ENCODE assay signal across 11 cellular contexts in genomic region chr12:113103756-113104450, GRCh38. TPM values are rescaled to one million over a fixed set of nuclear protein-coding genes. Genes with fewer than 3 reads are reported as not detected.
A peak's percentile ranks its signal among the peaks of the same experiment; 100 is the strongest.
DNase-seq lines count a peak whose midpoint lies in the region; ATAC-seq and TF ChIP-seq lines count a peak whose summit lies in the region.
"Had no signal": no experiment of that assay in that cellular context is flagged by ENCODE, and none has a peak within 500 bp of the region (broad histone marks: within the 10 kb centered on the region; RNA-seq: fewer than 3 reads in every experiment).

No MANE protein-coding gene starts in this region.

- H2AFZ ChIP-seq in PC-3 (ENCODE audit: low read length) = peak overlapping the region; percentile 54

- H3K36me3 ChIP-seq in BE2C = no peaks in the 10 kb centered on the region
- no peaks in the 10 kb centered on the region for H3K36me3 ChIP-seq in PC-3 (ENCODE audit: low read depth, low read length)
- H3K36me3 ChIP-seq in naive thymus-derived CD4-positive, alpha-beta T cell (ENCODE audit: control insufficient read depth in 2 of 3, insufficient read depth in 3 of 3, low read length in 3 of 3) = no peaks in the 10 kb centered on the region

- no peaks in the 10 kb centered on the region for H3K27me3 ChIP-seq in BE2C
- H3K27me3 ChIP-seq in PC-3 (ENCODE audit: low read length) = no peaks in the 10 kb centered on the region
- H3K27me3 ChIP-seq in naive thymus-derived CD4-positive, alpha-beta T cell (ENCODE audit: control insufficient read depth in 2 of 2, insufficient read depth in 2 of 2, low read length in 2 of 2) = no peaks in the 10 kb centered on the region

- no peaks in the 10 kb centered on the region for H3K9me2 ChIP-seq in PC-3 (replicated peaks; ENCODE audit: low read length)

- H3K9me3 ChIP-seq in BE2C (no peaks in the 10 kb centered on the region), PC-3 (ENCODE audit: low read length) (no peaks in the 10 kb centered on the region)
- H3K9me3 ChIP-seq in naive thymus-derived CD4-positive, alpha-beta T cell (ENCODE audit: control insufficient read depth in 2 of 3, low read length in 3 of 3) = no peaks in the 10 kb centered on the region

- no peaks in the 10 kb centered on the region for H3K9me3 Mint-ChIP-seq in activated naive CD8-positive, alpha-beta T cell (ENCODE audit: low read depth)
- H3K9me3 Mint-ChIP-seq in naive thymus-derived CD4-positive, alpha-beta T cell = peaks cover 0 to 1% (median 0%) of the 10 kb centered on the region in 11 donors
- H3K9me3 Mint-ChIP-seq: nephron had no signal

- H3K27me3 Mint-ChIP-seq in activated naive CD8-positive, alpha-beta T cell = no peaks in the 10 kb centered on the region
- no peaks in the 10 kb centered on the region for H3K27me3 Mint-ChIP-seq in naive thymus-derived CD4-positive, alpha-beta T cell

- no peaks in the 10 kb centered on the region for H3K79me2 ChIP-seq in PC-3 (ENCODE audit: low read length)

- H3F3A ChIP-seq in PC-3 (ENCODE audit: low read length, unreplicated experiment) = no peaks in the 10 kb centered on the region

- no peak overlapping the region for H3K27ac ChIP-seq in PC-3 (ENCODE audit: low read length)
- H3K27ac ChIP-seq in naive thymus-derived CD4-positive, alpha-beta T cell (ENCODE audit: low read depth, low read length) = peak overlapping the region; percentile 10
- H3K27ac ChIP-seq: C4-2B had no signal

- H3K9ac ChIP-seq in PC-3 (ENCODE audit: low read length) = no peak overlapping the region

- H3K4me1 ChIP-seq in BE2C (no peaks in the 10 kb centered on the region), PC-3 (ENCODE audit: insufficient read depth, low read length) (0 out of 2 replicates have a peak, but pooled peaks cover 4% of the 10 kb centered on the region)
- peaks cover 0 to 8% of the 10 kb centered on the region in 2 donors for H3K4me1 ChIP-seq in naive thymus-derived CD4-positive, alpha-beta T cell (ENCODE audit: control insufficient read depth in 2 of 2, insufficient read depth in 2 of 2, low read length in 2 of 2)

- H3K36me3 Mint-ChIP-seq in activated naive CD8-positive, alpha-beta T cell = no peaks in the 10 kb centered on the region
- H3K36me3 Mint-ChIP-seq in naive thymus-derived CD4-positive, alpha-beta T cell = no peaks in the 10 kb centered on the region

- CTCF ChIA-PET in PC-3 (lab: Charles Lee) = interaction anchor here (1.2 kb wide), 1 partner anchor 49 kb away, joined by 4 read pairs; no protein-coding TSS in a partner anchor
- CTCF ChIA-PET in naive thymus-derived CD4-positive, alpha-beta T cell (lab: Charles Lee) = interaction anchor here (0.6 to 0.8 kb wide), 2 partner anchors 36 to 53 kb away, joined by 3 to 5 read pairs; no protein-coding TSS in a partner anchor

- H3K4me3 Mint-ChIP-seq in activated naive CD8-positive, alpha-beta T cell = peak overlapping the region; percentile 72
- H3K4me3 Mint-ChIP-seq in naive thymus-derived CD4-positive, alpha-beta T cell = peak overlapping the region; percentile 74 to 91 (median 86)

- TF ChIP-seq CTCF in BE2C (IDR thresholded peaks at IDR 0.05; ENCODE audit: low read depth, low read length) (no peak), PC-3 (conservative IDR thresholded peaks at IDR 0.05; ENCODE audit: low read depth, low read length) (no peak)

- peak overlapping the region; percentile 78 for H3K4me2 ChIP-seq in PC-3 (ENCODE audit: low read length)

- BruUV-seq in PC-3 (replicated peaks; lab: Mats Ljungman, UMichigan) = no TSS peak

- no peak for DNase-seq in BE2C
- peak; percentile 47 for DNase-seq in PC-3
- DNase-seq in naive thymus-derived CD4-positive, alpha-beta T cell = peak; percentile 46 to 80 (median 76)
- DNase-seq in NCI-H446 (lab: John Stamatoyannopoulos, UW) = no peak
- DNase-seq in OCI-M1 (lab: John Stamatoyannopoulos, UW) = no peak
- no peak for DNase-seq in DMS153 (lab: John Stamatoyannopoulos, UW)

- H4K20me1 ChIP-seq in PC-3 (ENCODE audit: low read length) = no peaks in the 10 kb centered on the region

- intact Hi-C loops in PC-3 (cut with micrococcal nuclease) = no loop called here
- intact Hi-C loops in naive thymus-derived CD4-positive, alpha-beta T cell (cut with micrococcal nuclease) = loop anchor here in 1 of 2 donors (1.0 kb wide), 1 partner anchor 254 kb away; the partner anchor contains the start of gene PLBD2

- peak overlapping the region; percentile 50 for H3K27ac Mint-ChIP-seq in activated naive CD8-positive, alpha-beta T cell
- peak overlapping the region; percentile 18 to 93 (median 87) for H3K27ac Mint-ChIP-seq in naive thymus-derived CD4-positive, alpha-beta T cell
- H3K27ac Mint-ChIP-seq: nephron had no signal

- H3K4me1 Mint-ChIP-seq in activated naive CD8-positive, alpha-beta T cell (ENCODE audit: low read depth) = peaks cover 6% of the 10 kb centered on the region
- peaks cover 7 to 28% (median 12%) of the 10 kb centered on the region in 7 donors for H3K4me1 Mint-ChIP-seq in naive thymus-derived CD4-positive, alpha-beta T cell
- H3K4me1 Mint-ChIP-seq: nephron had no signal

- POLR2A ChIA-PET in PC-3 (lab: Charles Lee; ENCODE audit: unreplicated experiment) = interaction anchor here (0.5 kb wide), 1 partner anchor 78 kb away, joined by 3 read pairs; no protein-coding TSS in a partner anchor
- POLR2A ChIA-PET in naive thymus-derived CD4-positive, alpha-beta T cell (lab: Charles Lee) = interaction anchor here (0.7 to 1.0 kb wide), 2 partner anchors 14 to 61 kb away, joined by 3 to 4 read pairs; no protein-coding TSS in a partner anchor

- H3K4me3 ChIP-seq in BE2C (ENCODE audit: low read depth, low read length) (peak overlapping the region; percentile 27), PC-3 (ENCODE audit: low read length) (peak overlapping the region; percentile 52)
- peak overlapping the region; percentile 65 for H3K4me3 ChIP-seq in naive thymus-derived CD4-positive, alpha-beta T cell (ENCODE audit: low read length)

- ATAC-seq in PC-3 = peak; percentile 72
- ATAC-seq in naive thymus-derived CD4-positive, alpha-beta T cell = peak; percentile 92
- no peak for ATAC-seq in HG03571 (IDR thresholded peaks at IDR 0.05; ENCODE audit: unreplicated experiment)

RNA-seq across cellular contexts. Expression of gene RASAL1, which starts 31.7 kb away (rescaled TPM):
- not detected for polyA plus RNA-seq in BE2C (2012; ENCODE audit: insufficient read depth, insufficient read length, low read depth)
- total RNA-seq in PC-3 (2014; rRNA removed) = 0.66 and 0.69 TPM in 2 replicates
- 1 to 10 TPM in 3 of 5 experiments, under 1 TPM in 2; 0.19 to 1.6 (median 1.1) TPM for total RNA-seq in naive thymus-derived CD4-positive, alpha-beta T cell
- polyA plus RNA-seq in naive thymus-derived CD4-positive, alpha-beta T cell = 1 to 10 TPM; 1.6 to 2.1 TPM

RNA-seq across cellular contexts. Expression of gene CFAP73, which starts 45.6 kb away (rescaled TPM):
- not detected for polyA plus RNA-seq in BE2C (2012; ENCODE audit: insufficient read depth, insufficient read length, low read depth)
- not detected in 2 replicates for total RNA-seq in PC-3 (2014; rRNA removed)
- under 1 TPM in 3 of 5 experiments, not detected in 2; 0.29 to 0.88 (median 0.48) TPM for total RNA-seq in naive thymus-derived CD4-positive, alpha-beta T cell
- polyA plus RNA-seq in naive thymus-derived CD4-positive, alpha-beta T cell = not detected
- total RNA-seq: SK-MEL-5 had no signal

RNA-seq across cellular contexts. Expression of gene DTX1, which starts 47.4 kb away (rescaled TPM):
- polyA plus RNA-seq in BE2C (2012; ENCODE audit: insufficient read depth, insufficient read length, low read depth) = 11.9 TPM
- total RNA-seq in PC-3 (2014; rRNA removed) = not detected in 2 replicates
- 10 to 100 TPM in 2 of 5 experiments, 1 to 10 TPM in 2, not detected in 1; 4.2 to 15.8 (median 8.8) TPM for total RNA-seq in naive thymus-derived CD4-positive, alpha-beta T cell
- polyA plus RNA-seq in naive thymus-derived CD4-positive, alpha-beta T cell = 1 to 10 TPM in 1 of 2 donors, under 1 TPM in 1; 0.80 to 4.2 TPM

Comparison
In these comparisons a context has a peak if more than half of its experiments do, and no peak if none do; other contexts are left out.
1. DNase-seq: peak in PC-3 (single experiment) and naive thymus-derived CD4-positive, alpha-beta T cell (9 of 9); none in BE2C (single experiment), NCI-H446 (0 of 2), OCI-M1 (single experiment) and DMS153 (single experiment).
2. Peak in every context shown above with its lines, with median percentiles within 50 percentile points of each other: H3K4me3 ChIP-seq.